ENCODE assay signal across 8 cellular contexts in genomic region chr4:105637409-105638258, GRCh38.
DNase-seq lines count a peak whose midpoint lies in the region; ATAC-seq lines count a peak whose summit lies in the region.

No MANE protein-coding gene starts in this region.

- H3K9me3 Mint-ChIP-seq in naive thymus-derived CD8-positive, alpha-beta T cell = no peaks in the 10 kb centered on the region
- H3K9me3 Mint-ChIP-seq in activated T-helper 1 cell treated with anti-CD3 and anti-CD28 coated beads, Interleukin-12 subunit alpha, Interleukin-12 subunit beta, Interleukin-2, Interleukin-4 antibody, amounts not matched to agents 30 ng/mL and 10 ng/mL and 1 ng/mL, durations not matched to agents 14 hours and 24 hours and 36 hours = no peaks in the 10 kb centered on the region

- POLR2A ChIA-PET in naive thymus-derived CD8-positive, alpha-beta T cell (lab: Charles Lee) = no interaction called here

- peaks cover 4 to 10% (median 5%) of the 10 kb centered on the region in 5 donors for H3K27me3 Mint-ChIP-seq in naive thymus-derived CD8-positive, alpha-beta T cell
- H3K27me3 Mint-ChIP-seq in activated T-helper 1 cell treated with anti-CD3 and anti-CD28 coated beads, Interleukin-12 subunit alpha, Interleukin-12 subunit beta, Interleukin-2, Interleukin-4 antibody, amounts not matched to agents 30 ng/mL and 10 ng/mL and 1 ng/mL, durations not matched to agents 14 hours and 24 hours and 36 hours (ENCODE audit: insufficient read depth) = peaks cover 2% of the 10 kb centered on the region

- peak overlapping the region in 1 of 10 donors; percentile 25 for H3K27ac Mint-ChIP-seq in naive thymus-derived CD8-positive, alpha-beta T cell
- no peak overlapping the region for H3K27ac Mint-ChIP-seq in activated T-helper 1 cell treated with anti-CD3 and anti-CD28 coated beads, Interleukin-12 subunit alpha, Interleukin-12 subunit beta, Interleukin-2, Interleukin-4 antibody, amounts not matched to agents 30 ng/mL and 10 ng/mL and 1 ng/mL, durations not matched to agents 14 hours and 24 hours and 36 hours

- H3K79me2 ChIP-seq in ACC112 (ENCODE audit: control insufficient read depth, insufficient read depth, low read length, unreplicated experiment) = no peaks in the 10 kb centered on the region

- peaks cover 3 to 6% (median 5%) of the 10 kb centered on the region in 4 donors for H3K4me1 Mint-ChIP-seq in naive thymus-derived CD8-positive, alpha-beta T cell
- H3K4me1 Mint-ChIP-seq in activated T-helper 1 cell treated with anti-CD3 and anti-CD28 coated beads, Interleukin-12 subunit alpha, Interleukin-12 subunit beta, Interleukin-2, Interleukin-4 antibody, amounts not matched to agents 30 ng/mL and 10 ng/mL and 1 ng/mL, durations not matched to agents 14 hours and 24 hours and 36 hours (ENCODE audit: low read depth) = no peaks in the 10 kb centered on the region

- H3K36me3 ChIP-seq in ACC112 (ENCODE audit: insufficient read depth, low read length) (no peaks in the 10 kb centered on the region), H7 (replicated peaks; ENCODE audit: control insufficient read depth, insufficient read depth, low read length) (no peaks in the 10 kb centered on the region)

- H3K4me3 Mint-ChIP-seq in naive thymus-derived CD8-positive, alpha-beta T cell = no peak overlapping the region
- no peak overlapping the region for H3K4me3 Mint-ChIP-seq in activated T-helper 1 cell treated with anti-CD3 and anti-CD28 coated beads, Interleukin-12 subunit alpha, Interleukin-12 subunit beta, Interleukin-2, Interleukin-4 antibody, amounts not matched to agents 30 ng/mL and 10 ng/mL and 1 ng/mL, durations not matched to agents 14 hours and 24 hours and 36 hours

- H3K27ac ChIP-seq in ACC112 (ENCODE audit: low read depth, low read length) = no peak overlapping the region

- DNase-seq in GM19238 (ENCODE audit: insufficient read length, low spot score) (peak; percentile 3), NCI-H526 (lab: John Stamatoyannopoulos, UW) (peak; percentile 80 to 91), dermis blood vessel endothelial cell (peak; percentile 25), H7 (no peak)
- peak in 6 of 10 donors; percentile 3 to 65 (median 11) for DNase-seq in naive thymus-derived CD8-positive, alpha-beta T cell
- DNase-seq in activated T-helper 1 cell treated with anti-CD3 and anti-CD28 coated beads, Interleukin-12 subunit alpha, Interleukin-12 subunit beta, Interleukin-2, Interleukin-4 antibody, amounts not matched to agents 30 ng/mL and 10 ng/mL and 1 ng/mL, durations not matched to agents 14 hours and 24 hours and 36 hours (ENCODE audit: low spot score) = no peak

- ATAC-seq in HG03135 (IDR thresholded peaks at IDR 0.05; ENCODE audit: unreplicated experiment) = peak; percentile 84
- peak in 1 of 2 donors; percentile 58 for ATAC-seq in naive thymus-derived CD8-positive, alpha-beta T cell

- H3K4me1 ChIP-seq in ACC112 (ENCODE audit: control insufficient read depth, insufficient read depth, low read length, unreplicated experiment) = peaks cover 9% of the 10 kb centered on the region

- intact Hi-C loops in activated T-helper 1 cell treated with anti-CD3 and anti-CD28 coated beads, Interleukin-12 subunit alpha, Interleukin-12 subunit beta, Interleukin-2, Interleukin-4 antibody, amounts not matched to agents 30 ng/mL and 10 ng/mL and 1 ng/mL, durations not matched to agents 14 hours and 24 hours and 36 hours (cut with micrococcal nuclease) = no loop called here

- H3K36me3 Mint-ChIP-seq in naive thymus-derived CD8-positive, alpha-beta T cell = no peaks in the 10 kb centered on the region
- H3K36me3 Mint-ChIP-seq in activated T-helper 1 cell treated with anti-CD3 and anti-CD28 coated beads, Interleukin-12 subunit alpha, Interleukin-12 subunit beta, Interleukin-2, Interleukin-4 antibody, amounts not matched to agents 30 ng/mL and 10 ng/mL and 1 ng/mL, durations not matched to agents 14 hours and 24 hours and 36 hours (ENCODE audit: low read depth) = no peaks in the 10 kb centered on the region

- H3K4me3 ChIP-seq in ACC112 (ENCODE audit: low read depth, low read length) = no peak overlapping the region
- no peak overlapping the region for H3K4me3 ChIP-seq in H7 (ENCODE audit: insufficient read depth, low read depth, low read length)

- H3K27me3 ChIP-seq in ACC112 (ENCODE audit: insufficient read depth, low read length) (no peaks in the 10 kb centered on the region), H7 (ENCODE audit: control insufficient read depth, insufficient read depth, low read length) (no peaks in the 10 kb centered on the region)

- H2AFZ ChIP-seq in ACC112 (ENCODE audit: low read length, unreplicated experiment) = peak overlapping the region; percentile 6

Comparison
In these comparisons a context has a peak if more than half of its experiments do, and no peak if none do; other contexts are left out.
1. DNase-seq: peak in GM19238 (single experiment), NCI-H526 (2 of 2), dermis blood vessel endothelial cell (single experiment) and naive thymus-derived CD8-positive, alpha-beta T cell (6 of 10); none in H7 (single experiment) and activated T-helper 1 cell treated with anti-CD3 and anti-CD28 coated beads, Interleukin-12 subunit alpha, Interleukin-12 subunit beta, Interleukin-2, Interleukin-4 antibody, amounts not matched to agents 30 ng/mL and 10 ng/mL and 1 ng/mL, durations not matched to agents 14 hours and 24 hours and 36 hours (single experiment).